30 cellular contexts compared by ENCODE assay signal in genomic region chr11:93348931-93349330, GRCh38. TPM values are rescaled to one million over a fixed set of nuclear protein-coding genes. Genes with fewer than 3 reads are reported as not detected.
"Had no signal": no experiment of that assay in that cellular context is flagged by ENCODE, and none has a peak within 500 bp of the region (broad histone marks: within the 10 kb centered on the region; RNA-seq: fewer than 3 reads in every experiment).

No MANE protein-coding gene starts in this region.

- DNase-seq: activated CD4-positive, alpha-beta T cell treated with anti-CD3 and anti-CD28 coated beads for 48 hours; activated CD4-positive, alpha-beta T cell treated with anti-CD3 and anti-CD28 coated beads, Interleukin-2, amount 50 U/mL, for 48 hours; activated CD8-positive, alpha-beta memory T cell treated with anti-CD3 and anti-CD28 coated beads for 24 hours; activated effector memory CD4-positive, alpha-beta T cell treated with Interleukin-2 at 50 U/mL for 16 hours; activated naive CD4-positive, alpha-beta T cell treated with Interleukin-2 at 50 U/mL for 16 hours; adrenal gland; aorta; body of pancreas; effector CD8-positive, alpha-beta T cell; erythroblast; midbrain; naive thymus-derived CD4-positive, alpha-beta T cell; nucleus accumbens; psoas muscle; sigmoid colon; small intestine; stimulated activated CD4-positive, alpha-beta T cell treated with anti-CD3 and anti-CD28 coated beads, Interleukin-4, amount 100 ng/mL, for 24 hours; trophoblast cell had no signal

- H3K4me1 ChIP-seq: adrenal gland, body of pancreas, gastroesophageal sphincter, parathyroid adenoma, psoas muscle, sigmoid colon had no signal

- H3K36me3 ChIP-seq: adrenal gland, gastroesophageal sphincter, sigmoid colon, thoracic aorta had no signal

- H3K4me3 Mint-ChIP-seq: activated naive CD8-positive, alpha-beta T cell; memory B cell; naive thymus-derived CD4-positive, alpha-beta T cell; stimulated activated effector memory CD8-positive, alpha-beta T cell treated with anti-CD3 and anti-CD28 coated beads, Interleukin-12 subunit alpha, Interleukin-12 subunit beta, amount 100 ng/mL, for 72 hours; stimulated activated naive CD8-positive, alpha-beta T cell treated with anti-CD3 and anti-CD28 coated beads, Interleukin-15, Interleukin-2, amounts not matched to agents 100 ng/mL and 50 ng/mL, for 24 hours had no signal

- H3K27ac Mint-ChIP-seq: activated naive CD8-positive, alpha-beta T cell; memory B cell; naive thymus-derived CD4-positive, alpha-beta T cell; stimulated activated effector memory CD8-positive, alpha-beta T cell treated with anti-CD3 and anti-CD28 coated beads, Interleukin-12 subunit alpha, Interleukin-12 subunit beta, amount 100 ng/mL, for 72 hours; stimulated activated naive CD8-positive, alpha-beta T cell treated with anti-CD3 and anti-CD28 coated beads, Interleukin-15, Interleukin-2, amounts not matched to agents 100 ng/mL and 50 ng/mL, for 24 hours had no signal

- H3K9ac ChIP-seq: parathyroid adenoma had no signal

- H3K4me1 Mint-ChIP-seq: memory B cell; naive thymus-derived CD4-positive, alpha-beta T cell; stimulated activated effector memory CD8-positive, alpha-beta T cell treated with anti-CD3 and anti-CD28 coated beads, Interleukin-12 subunit alpha, Interleukin-12 subunit beta, amount 100 ng/mL, for 72 hours had no signal

- H3K9me3 ChIP-seq: adrenal gland, body of pancreas, psoas muscle, sigmoid colon, thoracic aorta had no signal

- H3K27ac ChIP-seq: adrenal gland, body of pancreas, gastroesophageal sphincter, hepatocyte, parathyroid adenoma, psoas muscle, sigmoid colon, thoracic aorta had no signal

- H3K9me3 Mint-ChIP-seq: stimulated activated effector memory CD8-positive, alpha-beta T cell treated with anti-CD3 and anti-CD28 coated beads, Interleukin-12 subunit alpha, Interleukin-12 subunit beta, amount 100 ng/mL, for 72 hours; stimulated activated naive CD8-positive, alpha-beta T cell treated with anti-CD3 and anti-CD28 coated beads, Interleukin-15, Interleukin-2, amounts not matched to agents 100 ng/mL and 50 ng/mL, for 24 hours had no signal

- H3K36me3 Mint-ChIP-seq: activated naive CD8-positive, alpha-beta T cell; memory B cell; stimulated activated effector memory CD8-positive, alpha-beta T cell treated with anti-CD3 and anti-CD28 coated beads, Interleukin-12 subunit alpha, Interleukin-12 subunit beta, amount 100 ng/mL, for 72 hours had no signal

- H3K4me3 ChIP-seq: adrenal gland, body of pancreas, gastroesophageal sphincter, hepatocyte, psoas muscle, sigmoid colon, thoracic aorta had no signal

- H3K27me3 ChIP-seq: adrenal gland, body of pancreas, gastroesophageal sphincter, hepatocyte, sigmoid colon had no signal

RNA-seq across cellular contexts. Expression of gene DEUP1, which starts 18.4 kb away (rescaled TPM):
- total RNA-seq: aorta; dermis microvascular lymphatic vessel endothelial cell; gastroesophageal sphincter; kidney epithelial cell; lower leg skin; naive thymus-derived CD4-positive, alpha-beta T cell; psoas muscle; sigmoid colon; subcutaneous adipose tissue; thoracic aorta had no signal
- polyA plus RNA-seq: aorta; naive thymus-derived CD4-positive, alpha-beta T cell; psoas muscle had no signal
